ENCODE assay signal across 20 cellular contexts in the genomic region with DNA sequence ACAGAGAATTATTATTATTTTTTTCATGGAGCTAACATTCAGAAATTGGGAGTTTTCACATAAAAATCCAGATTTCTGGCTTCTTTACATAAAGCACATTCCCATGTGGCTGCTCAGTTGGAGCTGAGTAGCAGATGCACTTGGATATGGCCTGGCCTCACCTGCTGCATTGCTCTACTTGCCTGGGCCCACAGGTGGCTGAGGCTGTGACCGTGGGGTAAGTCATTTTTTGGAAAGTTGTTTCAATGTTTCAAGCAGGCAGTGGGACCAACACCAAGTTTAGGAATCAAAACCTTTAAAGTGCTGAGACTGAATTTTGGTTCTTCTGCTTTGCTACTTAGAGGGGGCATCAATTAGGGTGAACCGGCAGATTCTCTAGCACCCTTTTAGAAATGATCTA. TPM values are rescaled to one million over a fixed set of nuclear protein-coding genes. Genes with fewer than 3 reads are reported as not detected.
DNase-seq lines count a peak whose midpoint lies in the region; ATAC-seq, FAIRE-seq and TF ChIP-seq lines count a peak whose summit lies in the region.
"Had no signal": no experiment of that assay in that cellular context is flagged by ENCODE, and none has a peak within 500 bp of the region (broad histone marks: within the 10 kb centered on the region; RNA-seq: fewer than 3 reads in every experiment).

No MANE protein-coding gene starts in this region.

- no peaks in the 10 kb centered on the region for H3K79me2 ChIP-seq in HepG2 (ENCODE audit: insufficient read depth, low read length)

- no TSS peak for BruUV-seq in IMR-90 (replicated peaks; lab: Mats Ljungman, UMichigan)
- BruUV-seq in HepG2 (replicated peaks; lab: Mats Ljungman, UMichigan): no TSS peak

- H3K4me1 ChIP-seq in IMR-90 (ENCODE audit: control insufficient read depth, insufficient read depth, low read length): peaks cover 7% of the 10 kb centered on the region; the same call in 1 of the 2 replicates
- H3K4me1 ChIP-seq in HepG2 (ENCODE audit: insufficient read depth, low read length): peaks cover 50% of the 10 kb centered on the region

- no peaks in the 10 kb centered on the region for H3K36me3 Mint-ChIP-seq in nephron (ENCODE audit: low read depth)
- no peaks in the 10 kb centered on the region for H3K36me3 Mint-ChIP-seq in activated CD8-positive, alpha-beta T cell treated with anti-CD3 and anti-CD28 coated beads for 36 hours (ENCODE audit: low read depth)
- H3K36me3 Mint-ChIP-seq in stimulated activated effector memory CD8-positive, alpha-beta T cell treated with anti-CD3 and anti-CD28 coated beads, Interleukin-12 subunit alpha, Interleukin-12 subunit beta, amount 100 ng/mL, for 72 hours: no peaks in the 10 kb centered on the region

- H4K8ac ChIP-seq in IMR-90 (ENCODE audit: low read depth in 2 of 2, low read length in 2 of 2): no peak overlapping the region

- H3K27me3 Mint-ChIP-seq in nephron (ENCODE audit: low read depth): no peaks in the 10 kb centered on the region
- no peaks in the 10 kb centered on the region for H3K27me3 Mint-ChIP-seq in activated CD8-positive, alpha-beta T cell treated with anti-CD3 and anti-CD28 coated beads for 36 hours

- H3K27ac ChIP-seq in IMR-90 (ENCODE audit: insufficient read depth, low read length) (no peak overlapping the region), coronary artery (peak overlapping the region; percentile 50 to 93), HepG2 (ENCODE audit: extremely low read length, insufficient read depth, low read length) (no peak overlapping the region)
- H3K27ac ChIP-seq: C4-2B, KMS-11, PC-9, RWPE1, SJCRH30 had no signal

- TF ChIP-seq RAD21 in IMR-90 (IDR thresholded peaks at IDR 0.05; ENCODE audit: low read length) (no peak), HepG2 (CRISPR knock-in tag; IDR thresholded peaks at IDR 0.05) (no peak)

- H3K9me3 ChIP-seq in IMR-90 (ENCODE audit: control insufficient read depth, insufficient read depth, low read length): no peaks in the 10 kb centered on the region
- H3K9me3 ChIP-seq in HepG2 (ENCODE audit: low read length): no peaks in the 10 kb centered on the region
- H3K9me3 ChIP-seq: SJCRH30 had no signal

- no peak overlapping the region for H3K4ac ChIP-seq in IMR-90 (ENCODE audit: low read depth, low read length)

- H3K4me1 Mint-ChIP-seq in nephron: peaks cover 58% of the 10 kb centered on the region
- no peaks in the 10 kb centered on the region for H3K4me1 Mint-ChIP-seq in activated CD8-positive, alpha-beta T cell treated with anti-CD3 and anti-CD28 coated beads for 36 hours (ENCODE audit: low read depth)
- no peaks in the 10 kb centered on the region for H3K4me1 Mint-ChIP-seq in stimulated activated effector memory CD8-positive, alpha-beta T cell treated with anti-CD3 and anti-CD28 coated beads, Interleukin-12 subunit alpha, Interleukin-12 subunit beta, amount 100 ng/mL, for 72 hours

- TF ChIP-seq POLR2A in IMR-90 (IDR thresholded peaks at IDR 0.05; ENCODE audit: low read depth, low read length) (no peak), HepG2 (IDR thresholded peaks at IDR 0.05; ENCODE audit: insufficient read depth in 1 of 2, low read depth in 2 of 2, low read length in 2 of 2) (no peak)

- no peak overlapping the region; the same call in 1 of the 2 replicates for H3K14ac ChIP-seq in IMR-90 (replicated peaks; ENCODE audit: low read depth, low read length)

- no peak overlapping the region for H2AK9ac ChIP-seq in IMR-90 (replicated peaks; ENCODE audit: low read depth, low read length, poor library complexity)

- no peak overlapping the region for H3K4me2 ChIP-seq in IMR-90 (ENCODE audit: low read depth, low read length)
- H3K4me2 ChIP-seq in HepG2 (ENCODE audit: low read depth, low read length): no peak overlapping the region
- H3K4me2 ChIP-seq: KMS-11, PC-9 had no signal

- TF ChIP-seq EP300 in HepG2 (IDR thresholded peaks at IDR 0.05; ENCODE audit: low read depth in 2 of 2, low read length in 2 of 2) (no peak), HepG2 (CRISPR knock-in tag; IDR thresholded peaks at IDR 0.05; ENCODE audit: borderline replicate concordance) (no peak)

- H3K27ac Mint-ChIP-seq in nephron: peak overlapping the region in 2 of 3 experiments; percentile 30 to 65
- no peak overlapping the region for H3K27ac Mint-ChIP-seq in activated CD8-positive, alpha-beta T cell treated with anti-CD3 and anti-CD28 coated beads for 36 hours
- no peak overlapping the region for H3K27ac Mint-ChIP-seq in stimulated activated effector memory CD8-positive, alpha-beta T cell treated with anti-CD3 and anti-CD28 coated beads, Interleukin-12 subunit alpha, Interleukin-12 subunit beta, amount 100 ng/mL, for 72 hours

- H3K9ac ChIP-seq in IMR-90 (ENCODE audit: low read depth, low read length) (no peak overlapping the region), HepG2 (ENCODE audit: insufficient read depth, low read depth, low read length) (no peak overlapping the region)
- H3K9ac ChIP-seq: KMS-11 had no signal

- no peaks in the 10 kb centered on the region for H3K27me3 ChIP-seq in IMR-90 (ENCODE audit: control insufficient read depth, insufficient read depth, low read length)
- H3K27me3 ChIP-seq in HepG2 (ENCODE audit: control insufficient read depth in 1 of 2, insufficient read depth in 2 of 2, low read length in 2 of 2): no peaks in the 10 kb centered on the region
- H3K27me3 ChIP-seq: SJCRH30 had no signal

- H2BK20ac ChIP-seq in IMR-90 (ENCODE audit: low read depth, low read length): no peak overlapping the region

- FAIRE-seq in HepG2 (lab: Jason Lieb, UNC): no peak
- FAIRE-seq: H1 had no signal

- TF ChIP-seq CTCF in IMR-90 (conservative IDR thresholded peaks at IDR 0.05; ENCODE audit: low read depth, low read length): no peak
- TF ChIP-seq CTCF in coronary artery (IDR thresholded peaks at IDR 0.05): no peak
- no peak for TF ChIP-seq CTCF in nephron (IDR thresholded peaks at IDR 0.05; ENCODE audit: unreplicated experiment in 3 of 3)
- no peak for TF ChIP-seq CTCF in activated CD8-positive, alpha-beta T cell treated with anti-CD3 and anti-CD28 coated beads for 36 hours (IDR thresholded peaks at IDR 0.05)
- no peak for TF ChIP-seq CTCF in HepG2 (CRISPR knock-in tag; IDR thresholded peaks at IDR 0.05)

- H2BK120ac ChIP-seq in IMR-90 (ENCODE audit: low read depth, low read length): 0 out of 2 replicates have a peak overlapping the region, but pooled peaks have one; percentile 15

- in situ Hi-C loops in IMR-90 (cut with MboI; ENCODE audit: low sequenced_read_pairs): no loop called here
- in situ Hi-C loops in HepG2 (cut with HindIII; ENCODE audit: extremely low pct_ligation_motif_present, low pct_unique_long_range_greater_than_20kb): no loop called here

- H3K79me1 ChIP-seq in IMR-90 (ENCODE audit: low read depth in 1 of 2, low read length in 2 of 2): peaks cover 57 to 76% of the 10 kb centered on the region in 2 experiments

- dilution Hi-C loops in IMR-90 (cut with HindIII; ENCODE audit: low sequenced_read_pairs, unreplicated experiment): no loop called here

- no peak overlapping the region for H2BK5ac ChIP-seq in IMR-90 (ENCODE audit: low read depth, low read length, poor library complexity, severe bottlenecking)

- intact Hi-C loops in IMR-90 (cut with micrococcal nuclease): no loop called here
- intact Hi-C loops in activated CD8-positive, alpha-beta T cell treated with anti-CD3 and anti-CD28 coated beads for 36 hours (cut with micrococcal nuclease): no loop called here
- intact Hi-C loops in HepG2 (cut with micrococcal nuclease; ENCODE audit: unreplicated experiment): no loop called here

- H2BK15ac ChIP-seq in IMR-90 (ENCODE audit: low read depth, low read length): no peak overlapping the region

- CTCF ChIA-PET in IMR-90 (lab: Yijun Ruan, JAX): interaction anchor here (1.2 kb wide), 1 partner anchor 45 kb away, joined by 3 read pairs; no protein-coding TSS in a partner anchor
- CTCF ChIA-PET in activated CD8-positive, alpha-beta T cell treated with anti-CD3 and anti-CD28 coated beads for 36 hours (lab: Charles Lee): interaction anchor here (1.0 to 2.1 kb wide), 6 partner anchors 18 to 223 kb away, joined by 3 to 15 read pairs (median 4); no protein-coding TSS in a partner anchor
- CTCF ChIA-PET in HepG2 (lab: Yijun Ruan, JAX; ENCODE audit: low intra/inter-chr PET ratio, low total read pairs): no interaction called here

- no peak overlapping the region for H2AFZ ChIP-seq in IMR-90 (replicated peaks; ENCODE audit: low read length, poor library complexity)
- no peak overlapping the region for H2AFZ ChIP-seq in HepG2 (ENCODE audit: low read length)
- H2AFZ ChIP-seq: PC-9 had no signal

- no peak overlapping the region for H4K91ac ChIP-seq in IMR-90 (ENCODE audit: insufficient read depth, low read depth, low read length)

- WGBS in IMR-90 (ENCODE audit: extremely low coverage in 2 of 2, insufficient read length in 1 of 2), 2 experiments: no CpG with 5 or more reads among the region's 2 CpGs
- 92% methylated on average over 2 of the region's 2 CpGs for WGBS in HepG2 (ENCODE audit: low lambda C conversion rate)

- H3K4me3 ChIP-seq in IMR-90 (ENCODE audit: insufficient read depth, low read depth, low read length) (no peak overlapping the region), coronary artery (no peak overlapping the region), HepG2 (replicated peaks in 1 of 3; ENCODE audit: insufficient read depth in 1 of 3, low read depth in 2 of 3, low read length in 3 of 3) (no peak overlapping the region)
- H3K4me3 ChIP-seq: PC-9, SJCRH30 had no signal

- H3K23ac ChIP-seq in IMR-90 (ENCODE audit: low read depth, low read length): no peak overlapping the region

- H3K9me1 ChIP-seq in IMR-90 (ENCODE audit: insufficient read depth, low read length): peaks cover 33% of the 10 kb centered on the region

- no peak overlapping the region for H3K4me3 Mint-ChIP-seq in nephron
- H3K4me3 Mint-ChIP-seq in activated CD8-positive, alpha-beta T cell treated with anti-CD3 and anti-CD28 coated beads for 36 hours: no peak overlapping the region
- no peak overlapping the region for H3K4me3 Mint-ChIP-seq in stimulated activated effector memory CD8-positive, alpha-beta T cell treated with anti-CD3 and anti-CD28 coated beads, Interleukin-12 subunit alpha, Interleukin-12 subunit beta, amount 100 ng/mL, for 72 hours

- H3K9me3 Mint-ChIP-seq in nephron: no peaks in the 10 kb centered on the region
- H3K9me3 Mint-ChIP-seq in activated CD8-positive, alpha-beta T cell treated with anti-CD3 and anti-CD28 coated beads for 36 hours: no peaks in the 10 kb centered on the region
- no peaks in the 10 kb centered on the region for H3K9me3 Mint-ChIP-seq in stimulated activated effector memory CD8-positive, alpha-beta T cell treated with anti-CD3 and anti-CD28 coated beads, Interleukin-12 subunit alpha, Interleukin-12 subunit beta, amount 100 ng/mL, for 72 hours

- peaks cover 1% of the 10 kb centered on the region; the same call in 1 of the 2 replicates for H3K36me3 ChIP-seq in IMR-90 (ENCODE audit: control insufficient read depth, insufficient read depth, low read length)
- H3K36me3 ChIP-seq in HepG2 (replicated peaks in 1 of 2; ENCODE audit: control insufficient read depth in 1 of 2, insufficient read depth in 2 of 2, low read length in 2 of 2): no peaks in the 10 kb centered on the region
- H3K36me3 ChIP-seq: SJCRH30 had no signal

- H2AK5ac ChIP-seq in IMR-90 (ENCODE audit: low read depth, low read length): no peak overlapping the region

- H3K56ac ChIP-seq in IMR-90 (ENCODE audit: extremely low read depth, insufficient read depth, low read length): no peak overlapping the region

- no peak overlapping the region for H4K5ac ChIP-seq in IMR-90 (ENCODE audit: low read depth, low read length)

- H4K20me1 ChIP-seq in IMR-90 (ENCODE audit: insufficient read depth, low read length): no peaks in the 10 kb centered on the region
- no peaks in the 10 kb centered on the region for H4K20me1 ChIP-seq in HepG2 (ENCODE audit: insufficient read depth, low read length)

- no peak overlapping the region for H3K18ac ChIP-seq in IMR-90 (ENCODE audit: low read depth, low read length)

- no peak for DNase-seq in IMR-90
- DNase-seq in coronary artery (ENCODE audit: low spot score): no peak
- no peak for DNase-seq in activated CD8-positive, alpha-beta T cell treated with anti-CD3 and anti-CD28 coated beads for 36 hours
- DNase-seq in stimulated activated effector memory CD8-positive, alpha-beta T cell treated with anti-CD3 and anti-CD28 coated beads, Interleukin-12 subunit alpha, Interleukin-12 subunit beta, amount 100 ng/mL, for 72 hours (ENCODE audit: low spot score in 2 of 2): no peak
- DNase-seq in HepG2 (ENCODE audit: low spot score): no peak
- DNase-seq in NCI-H748 (lab: John Stamatoyannopoulos, UW; ENCODE audit: unreplicated experiment): no peak
- DNase-seq: AML-193, GF-D8, NCI-H1417, NCI-H187, NCI-H2107, NCI-H2227 treated with DMSO at 0.1 percent for 48 hours, NCI-H510A treated with DMSO at 0.1 percent for 48 hours, SJCRH30 had no signal

- POLR2A ChIA-PET in IMR-90 (lab: Charles Lee; ENCODE audit: unreplicated experiment): no interaction called here
- POLR2A ChIA-PET in activated CD8-positive, alpha-beta T cell treated with anti-CD3 and anti-CD28 coated beads for 36 hours (lab: Charles Lee): interaction anchor here (1.2 kb wide), 1 partner anchor 57 kb away, joined by 4 read pairs; the partner anchor contains the start of gene GADD45A
- POLR2A ChIA-PET in HepG2 (lab: Yijun Ruan, JAX): interaction anchor here (0.8 kb wide), 1 partner anchor 57 kb away, joined by 3 read pairs; the partner anchor contains the start of gene GADD45A

- ATAC-seq in IMR-90 (ENCODE audit: low read depth): no peak
- no peak for ATAC-seq in activated CD8-positive, alpha-beta T cell treated with anti-CD3 and anti-CD28 coated beads for 36 hours
- ATAC-seq in stimulated activated effector memory CD8-positive, alpha-beta T cell treated with anti-CD3 and anti-CD28 coated beads, Interleukin-12 subunit alpha, Interleukin-12 subunit beta, amount 100 ng/mL, for 72 hours: no peak
- ATAC-seq in HepG2: no peak

RNA-seq across cellular contexts. Expression of gene GADD45A, which starts 56.8 kb away (rescaled TPM):
- 10.9 and 16.7 TPM in 2 replicates for total RNA-seq in IMR-90 (2012; rRNA removed)
- polyA plus RNA-seq in IMR-90 (2012; rRNA removed): 114 and 129 TPM in 2 replicates
- polyA plus RNA-seq in IMR-90 (2012; cell fraction: cytosol; rRNA removed): 128 and 171 TPM in 2 replicates
- 210 and 388 TPM in 2 replicates for polyA plus RNA-seq in IMR-90 (2012; cell fraction: nucleus; rRNA removed; ENCODE audit: low replicate concordance)
- 10 to 100 TPM; 33.5 to 34.3 TPM for total RNA-seq in activated CD8-positive, alpha-beta T cell treated with anti-CD3 and anti-CD28 coated beads for 36 hours
- total RNA-seq in HepG2 (2016; rRNA removed; fragmentation: Illumina TruSeq; extraction: Trizol): 25.0 and 46.2 TPM in 2 replicates
- 21.8 and 26.9 TPM in 2 replicates for total RNA-seq in HepG2 (2016; cell fraction: cytosol; rRNA removed; fragmentation: Illumina TruSeq; extraction: Trizol; ENCODE audit: low read depth)
- total RNA-seq in HepG2 (2016; cell fraction: insoluble cytoplasmic fraction; rRNA removed; fragmentation: Illumina TruSeq; extraction: Trizol): 23.2 and 49.2 TPM in 2 replicates
- 27.1 and 30.4 TPM in 2 replicates for total RNA-seq in HepG2 (2016; cell fraction: membrane; rRNA removed; fragmentation: Illumina TruSeq; extraction: Trizol)
- total RNA-seq in HepG2 (2016; cell fraction: nucleus; rRNA removed; fragmentation: Illumina TruSeq; extraction: Trizol): 59.8 and 64.1 TPM in 2 replicates
- polyA plus RNA-seq in HepG2 (2011; rRNA removed): 33.2 and 36.2 TPM in 2 replicates
- 30.4 and 31.8 TPM in 2 replicates for polyA plus RNA-seq in HepG2 (2011; cell fraction: cytosol; rRNA removed)
- polyA plus RNA-seq in HepG2 (2011; cell fraction: nucleus; rRNA removed): 131 and 138 TPM in 2 replicates
- polyA plus RNA-seq in HepG2 (2012): 49.0 and 63.8 TPM in 2 replicates
- 24.1 and 25.0 TPM in 2 replicates for polyA plus RNA-seq in HepG2 (2016; cell fraction: cytosol; fragmentation: Illumina TruSeq; extraction: Trizol; ENCODE audit: low read depth)
- 48.7 and 51.1 TPM in 2 replicates for polyA plus RNA-seq in HepG2 (2016; cell fraction: insoluble cytoplasmic fraction; fragmentation: Illumina TruSeq; extraction: Trizol; ENCODE audit: low read depth)
- 26.6 and 28.9 TPM in 2 replicates for polyA plus RNA-seq in HepG2 (2016; cell fraction: membrane; fragmentation: Illumina TruSeq; extraction: Trizol; ENCODE audit: low read depth)
- polyA plus RNA-seq in HepG2 (2016; cell fraction: nucleus; fragmentation: Illumina TruSeq; extraction: Trizol; ENCODE audit: insufficient read depth, low read depth): 151 and 156 TPM in 2 replicates
- polyA minus RNA-seq in HepG2 (2011; rRNA and poly(A)+ RNA removed; ENCODE audit: low replicate concordance): 1.4 and 17.0 TPM in 2 replicates
- polyA minus RNA-seq in HepG2 (2011; cell fraction: cytosol; rRNA and poly(A)+ RNA removed): 11.3 and 13.7 TPM in 2 replicates
- polyA minus RNA-seq in HepG2 (2011; cell fraction: nucleus; rRNA and poly(A)+ RNA removed): 60.7 and 75.2 TPM in 2 replicates

Comparison
In these comparisons a context has a peak if more than half of its experiments do, and no peak if none do; other contexts are left out.
1. H3K27ac ChIP-seq: peak in coronary artery (2 of 2); none in IMR-90 (single experiment) and HepG2 (single experiment).
2. H3K27ac Mint-ChIP-seq: peak in nephron (2 of 3); none in activated CD8-positive, alpha-beta T cell treated with anti-CD3 and anti-CD28 coated beads for 36 hours (single experiment) and stimulated activated effector memory CD8-positive, alpha-beta T cell treated with anti-CD3 and anti-CD28 coated beads, Interleukin-12 subunit alpha, Interleukin-12 subunit beta, amount 100 ng/mL, for 72 hours (single experiment).